In the genomic region with DNA sequence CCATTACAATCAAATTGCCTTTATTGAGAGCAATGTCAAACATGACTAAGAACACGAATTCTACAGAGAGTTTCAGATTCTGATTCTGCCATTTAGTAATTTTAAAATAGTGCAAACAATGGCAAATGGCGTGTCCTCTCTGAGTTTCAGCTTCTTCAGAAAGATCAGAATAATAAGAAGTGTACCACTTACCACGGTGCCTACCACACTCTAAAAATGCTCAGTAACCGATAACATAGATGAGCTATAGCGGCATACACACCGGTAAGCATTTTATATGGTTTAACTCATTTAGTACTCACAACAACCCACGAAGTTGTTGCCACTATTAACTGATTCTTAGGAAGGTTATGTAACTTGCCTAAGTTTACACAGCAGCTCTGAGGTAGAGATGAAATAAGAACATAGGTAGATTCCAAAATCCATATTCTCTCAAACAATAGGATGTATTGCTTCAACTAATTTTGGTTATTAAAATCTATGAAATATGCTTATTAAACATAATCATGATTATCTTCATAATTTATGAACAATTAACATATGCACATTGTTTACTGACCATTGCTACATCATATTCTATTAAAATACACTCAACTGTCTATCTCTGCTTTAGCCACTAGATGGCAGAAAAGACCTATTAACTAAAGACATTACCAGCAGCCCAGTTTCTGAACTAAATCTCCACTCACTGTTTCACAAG, we compare ENCODE assay signal across 8 cellular contexts. TPM values are rescaled to one million over a fixed set of nuclear protein-coding genes. Genes with fewer than 3 reads are reported as not detected.
A peak's percentile ranks its signal among the peaks of the same experiment; 100 is the strongest.
DNase-seq lines count a peak whose midpoint lies in the region; ATAC-seq lines count a peak whose summit lies in the region.

No MANE protein-coding gene starts in this region.

- peak; percentile 76 for DNase-seq in ELR (ENCODE audit: low read depth)
- DNase-seq in NCI-H526 treated with DMSO at 0.1 percent for 48 hours (lab: John Stamatoyannopoulos, UW) = peak; percentile 29
- DNase-seq in brain pericyte (ENCODE audit: low read depth, low spot score) = peak; percentile 4
- no peak for DNase-seq in left colon
- no peak for DNase-seq in T1000 (lab: John Stamatoyannopoulos, UW)
- no peak for DNase-seq in epidermal melanocyte (ENCODE audit: insufficient read length, low spot score)

- ATAC-seq in GM21381 (IDR thresholded peaks at IDR 0.05; ENCODE audit: unreplicated experiment) (peak; percentile 95), HG03521 (IDR thresholded peaks at IDR 0.05; ENCODE audit: unreplicated experiment) (peak; percentile 96), left colon (peak; percentile 67)

- intact Hi-C loops in left colon (cut with DNase I, micrococcal nuclease) = loop anchor here in 1 of 2 donors (10.0 kb wide), 1 partner anchor 181 kb away; no protein-coding TSS in a partner anchor

RNA-seq across cellular contexts. Expression of a gene that starts 38.3 kb away (rescaled TPM):
- total RNA-seq in left colon = under 1 TPM; 0.45 to 0.58 TPM

Comparison
In these comparisons a context has a peak if more than half of its experiments do, and no peak if none do; other contexts are left out.
1. DNase-seq: peak in ELR (single experiment), NCI-H526 treated with DMSO at 0.1 percent for 48 hours (single experiment) and brain pericyte (single experiment); none in left colon (0 of 2), T1000 (single experiment) and epidermal melanocyte (single experiment).
2. Peak in every context shown above with its lines, with median percentiles within 50 percentile points of each other: ATAC-seq.